In genomic region chr2:109950146-109950843, GRCh38 we compare ENCODE assay signal across 2 cellular contexts. TPM values are rescaled to one million over a fixed set of nuclear protein-coding genes. Genes with fewer than 3 reads are reported as not detected.
"Had no signal": no experiment of that assay in that cellular context is flagged by ENCODE, and none has a peak within 500 bp of the region (broad histone marks: within the 10 kb centered on the region; RNA-seq: fewer than 3 reads in every experiment).

No MANE protein-coding gene starts in this region.

RNA-seq across cellular contexts. Expression of gene LIMS3, which starts 51.8 kb away (rescaled TPM):
- total RNA-seq: left lobe of liver had no signal
- polyA plus RNA-seq: keratinocyte had no signal
